Comparison of ENCODE assay signal across 8 cellular contexts in genomic region chr22:29206372-29207230, GRCh38. TPM values are rescaled to one million over a fixed set of nuclear protein-coding genes. Genes with fewer than 3 reads are reported as not detected.
DNase-seq lines count a peak whose midpoint lies in the region; ATAC-seq and TF ChIP-seq lines count a peak whose summit lies in the region.

No MANE protein-coding gene starts in this region.

- no peak for TF ChIP-seq CTCF in A673 (conservative IDR thresholded peaks at IDR 0.05; ENCODE audit: low read depth, low read length)
- TF ChIP-seq CTCF in colonic mucosa (IDR thresholded peaks at IDR 0.05): no peak
- TF ChIP-seq CTCF in RWPE1 (conservative IDR thresholded peaks at IDR 0.05; ENCODE audit: low read depth): no peak

- H3K27me3 Mint-ChIP-seq in naive B cell: peaks cover 72 to 87% (median 84%) of the 10 kb centered on the region in 3 donors

- peak overlapping the region; percentile 49 to 85 (median 78) for H3K4me3 Mint-ChIP-seq in naive B cell

- no peaks in the 10 kb centered on the region for H3K27me3 ChIP-seq in A673 (replicated peaks; ENCODE audit: insufficient read depth, low read depth, low read length, poor library complexity)
- peaks cover 5% of the 10 kb centered on the region for H3K27me3 ChIP-seq in HUES64 (ENCODE audit: insufficient read depth, low read length)
- peaks cover 16% of the 10 kb centered on the region for H3K27me3 ChIP-seq in colonic mucosa

- H3K27ac ChIP-seq in A673 (ENCODE audit: low read depth, low read length, poor library complexity, severe bottlenecking): no peak overlapping the region
- H3K27ac ChIP-seq in HUES64 (ENCODE audit: low read depth, low read length): no peak overlapping the region; the same call in 1 of the 2 replicates
- H3K27ac ChIP-seq in colonic mucosa: no peak overlapping the region
- H3K27ac ChIP-seq in RWPE1: no peak overlapping the region

- H3K9me3 Mint-ChIP-seq in naive B cell: peaks cover 0 to 2% (median 0%) of the 10 kb centered on the region in 7 donors

- CTCF ChIA-PET in A673 (lab: Charles Lee) (interaction anchor here (1.1 kb wide), 1 partner anchor 39 kb away, joined by 4 read pairs; no protein-coding TSS in a partner anchor), RWPE1 (lab: Yijun Ruan, JAX) (interaction anchor here (0.6 to 0.7 kb wide), 3 partner anchors 14 to 150 kb away, joined by 3 to 7 read pairs (median 4); no protein-coding TSS in a partner anchor)

- H3K27ac Mint-ChIP-seq in naive B cell: peak overlapping the region in 3 of 6 donors; percentile 38 to 49 (median 44)

- POLR2A ChIA-PET in A673 (lab: Charles Lee; ENCODE audit: low non-redundant PET) (no interaction called here), RWPE1 (lab: Yijun Ruan, JAX; ENCODE audit: low non-redundant PET) (no interaction called here)

- 41% methylated on average over 19 of the region's 19 CpGs for WGBS in HUES64

- H3K9ac ChIP-seq in HUES64 (ENCODE audit: low read depth, low read length): peak overlapping the region; percentile 82
- H3K9ac ChIP-seq in colonic mucosa (ENCODE audit: low read depth in 2 of 2, low read length in 2 of 2): peak overlapping the region; percentile 19 to 72

- no peak for ATAC-seq in naive B cell (ENCODE audit: low read depth in 2 of 2)
- no peak for ATAC-seq in HG02840 (IDR thresholded peaks at IDR 0.05; ENCODE audit: low FRiP score, unreplicated experiment)

- BruUV-seq in A673 (replicated peaks; lab: Mats Ljungman, UMichigan): no TSS peak

- H3K9me3 ChIP-seq in A673 (ENCODE audit: low read depth, low read length, poor library complexity, severe bottlenecking) (no peaks in the 10 kb centered on the region), HUES64 (ENCODE audit: insufficient read depth, low read depth, low read length) (no peaks in the 10 kb centered on the region), colonic mucosa (no peaks in the 10 kb centered on the region)

- DNase-seq in A673 (ENCODE audit: low spot score) (no peak), colonic mucosa (no peak), naive B cell (no peak), RWPE1 (ENCODE audit: low spot score) (no peak), SKM-1 treated with dmso at 0.1 percent for 144 hours (lab: John Stamatoyannopoulos, UW; ENCODE audit: unreplicated experiment) (no peak), SKM-1 (lab: John Stamatoyannopoulos, UW; ENCODE audit: unreplicated experiment) (no peak)

- peaks cover 25 to 62% (median 51%) of the 10 kb centered on the region in 3 donors for H3K4me1 Mint-ChIP-seq in naive B cell

- intact Hi-C loops in A673 (cut with micrococcal nuclease; ENCODE audit: unreplicated experiment) (no loop called here), colonic mucosa (cut with DNase I) (no loop called here)

- H3K4me3 ChIP-seq in A673 (ENCODE audit: low read depth, low read length, poor library complexity, severe bottlenecking) (peak overlapping the region; percentile 42), HUES64 (ENCODE audit: low read length) (peak overlapping the region; percentile 82), colonic mucosa (peak overlapping the region; percentile 39)

- H3K36me3 ChIP-seq in A673 (ENCODE audit: insufficient read depth, low read length, poor library complexity, severe bottlenecking): no peaks in the 10 kb centered on the region
- H3K36me3 ChIP-seq in HUES64 (ENCODE audit: insufficient read depth, low read length): no peaks in the 10 kb centered on the region
- no peaks in the 10 kb centered on the region for H3K36me3 ChIP-seq in colonic mucosa

- no peaks in the 10 kb centered on the region for H3K36me3 Mint-ChIP-seq in naive B cell

- H3K4me1 ChIP-seq in A673 (ENCODE audit: insufficient read depth, low read length, poor library complexity, severe bottlenecking) (peaks cover 19% of the 10 kb centered on the region), HUES64 (ENCODE audit: insufficient read depth, low read length) (peaks cover 17% of the 10 kb centered on the region), colonic mucosa (no peaks in the 10 kb centered on the region)

RNA-seq across cellular contexts. Expression of gene EMID1, which starts 0.9 kb away (rescaled TPM):
- total RNA-seq in A673 (2021) (0.15 TPM in 1 of 2 replicates, not detected in the other), colonic mucosa (1 to 10 TPM; 4.4 TPM)
- polyA plus RNA-seq in HUES64 (2013, experiment 1 of 2): 4.9 TPM
- 7.2 TPM for polyA plus RNA-seq in HUES64 (2013, experiment 2 of 2)
- not detected for polyA plus RNA-seq in naive B cell (ENCODE audit: low read depth in 6 of 6)
